19 cellular contexts compared by ENCODE assay signal in the genomic region with DNA sequence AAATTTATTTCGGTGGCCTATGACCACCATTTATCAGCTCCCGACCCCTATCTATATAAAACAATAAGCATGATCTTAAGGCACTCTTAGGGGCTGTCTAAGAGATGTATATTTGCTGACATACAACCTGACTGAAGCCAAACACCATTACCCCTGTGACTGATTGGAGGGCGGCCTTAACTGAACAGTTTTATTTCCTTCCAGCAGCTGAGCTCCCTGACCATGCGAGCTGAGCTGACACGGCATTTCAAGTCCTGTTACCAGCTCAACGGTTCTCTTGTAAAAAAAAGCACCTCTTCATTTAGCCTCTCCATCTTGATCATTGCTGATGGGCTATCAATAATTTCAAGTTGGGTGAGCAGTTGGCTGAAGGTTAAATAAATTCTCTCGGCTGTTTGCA. TPM values are rescaled to one million over a fixed set of nuclear protein-coding genes. Genes with fewer than 3 reads are reported as not detected.
DNase-seq lines count a peak whose midpoint lies in the region; ATAC-seq, FAIRE-seq and TF ChIP-seq lines count a peak whose summit lies in the region.
"Had no signal": no experiment of that assay in that cellular context is flagged by ENCODE, and none has a peak within 500 bp of the region (broad histone marks: within the 10 kb centered on the region; RNA-seq: fewer than 3 reads in every experiment).

No MANE protein-coding gene starts in this region.

- no peaks in the 10 kb centered on the region for H3K4me1 ChIP-seq in esophagus muscularis mucosa
- no peaks in the 10 kb centered on the region for H3K4me1 ChIP-seq in lung (ENCODE audit: control insufficient read depth in 2 of 2, insufficient read depth in 2 of 2, low read length in 2 of 2)
- peaks cover 14% of the 10 kb centered on the region for H3K4me1 ChIP-seq in psoas muscle
- H3K4me1 ChIP-seq in pancreas: no peaks in the 10 kb centered on the region

- H3K36me3 Mint-ChIP-seq in activated CD4-positive, alpha-beta T cell treated with anti-CD3 and anti-CD28 coated beads for 36 hours (ENCODE audit: low read depth): no peaks in the 10 kb centered on the region
- H3K36me3 Mint-ChIP-seq: CD4-positive, alpha-beta memory T cell had no signal

- no peaks in the 10 kb centered on the region for H3K4me1 Mint-ChIP-seq in activated CD4-positive, alpha-beta T cell treated with anti-CD3 and anti-CD28 coated beads for 36 hours

- TF ChIP-seq EP300 in esophagus muscularis mucosa (IDR thresholded peaks at IDR 0.05): no peak

- DNase-seq in esophagus muscularis mucosa (ENCODE audit: extremely low spot score) (peak; percentile 68), lung (ENCODE audit: low spot score) (peak; percentile 1), psoas muscle (no peak), NCI-H524 (lab: John Stamatoyannopoulos, UW) (no peak), pancreas (no peak)
- no peak for DNase-seq in activated CD4-positive, alpha-beta T cell treated with anti-CD3 and anti-CD28 coated beads for 36 hours
- DNase-seq: C1 segment of cervical spinal cord; Calu3; CD4-positive, alpha-beta memory T cell; COR-L47; DMS53; DMS79 treated with DMSO at 0.1 percent for 48 hours; GF-D8; GM23248; H7; HCEC 1CT had no signal

- WGBS in esophagus muscularis mucosa: 58% methylated on average over 7 of the region's 7 CpGs
- 71 to 79% methylated on average over 7 of the region's 7 CpGs for WGBS in lung, 2 donors
- 52 to 56% (median 55%) methylated on average over 7 of the region's 7 CpGs for WGBS in psoas muscle, 3 donors
- 54 to 56% methylated on average over 7 of the region's 7 CpGs for WGBS in pancreas, 2 donors

- CTCF ChIA-PET in activated CD4-positive, alpha-beta T cell treated with anti-CD3 and anti-CD28 coated beads for 36 hours (lab: Charles Lee): interaction anchor here (0.6 to 0.8 kb wide), 2 partner anchors 531 to 582 kb away, joined by 3 read pairs; no protein-coding TSS in a partner anchor

- POLR2A ChIA-PET in activated CD4-positive, alpha-beta T cell treated with anti-CD3 and anti-CD28 coated beads for 36 hours (lab: Charles Lee): interaction anchor here (0.6 kb wide), 1 partner anchor 265 kb away, joined by 3 read pairs; no protein-coding TSS in a partner anchor

- H3K27me3 Mint-ChIP-seq in activated CD4-positive, alpha-beta T cell treated with anti-CD3 and anti-CD28 coated beads for 36 hours: peaks cover under 1% of the 10 kb centered on the region

- ATAC-seq in lung (ENCODE audit: insufficient read depth, low FRiP score): no peak
- ATAC-seq in psoas muscle: no peak
- no peak for ATAC-seq in activated CD4-positive, alpha-beta T cell treated with anti-CD3 and anti-CD28 coated beads for 36 hours
- ATAC-seq in pancreas: no peak

- H3K27ac Mint-ChIP-seq in activated CD4-positive, alpha-beta T cell treated with anti-CD3 and anti-CD28 coated beads for 36 hours: no peak overlapping the region
- H3K27ac Mint-ChIP-seq: CD4-positive, alpha-beta memory T cell had no signal

- no peaks in the 10 kb centered on the region for H3K9me3 Mint-ChIP-seq in activated CD4-positive, alpha-beta T cell treated with anti-CD3 and anti-CD28 coated beads for 36 hours (ENCODE audit: low read depth)
- H3K9me3 Mint-ChIP-seq: CD4-positive, alpha-beta memory T cell had no signal

- no peak for TF ChIP-seq POLR2A in esophagus muscularis mucosa (IDR thresholded peaks at IDR 0.05; ENCODE audit: low read depth)

- H3K4me3 Mint-ChIP-seq in activated CD4-positive, alpha-beta T cell treated with anti-CD3 and anti-CD28 coated beads for 36 hours: no peak overlapping the region
- H3K4me3 Mint-ChIP-seq: CD4-positive, alpha-beta memory T cell had no signal

- H3K4me3 ChIP-seq in esophagus muscularis mucosa: no peak overlapping the region
- H3K4me3 ChIP-seq in lung: no peak overlapping the region
- no peak overlapping the region for H3K4me3 ChIP-seq in psoas muscle
- H3K4me3 ChIP-seq in pancreas: no peak overlapping the region
- H3K4me3 ChIP-seq: GM23248 had no signal

- H3K27me3 ChIP-seq in esophagus muscularis mucosa (peaks cover 0 to 11% (median 2%) of the 10 kb centered on the region in 4 donors), lung (ENCODE audit: control insufficient read depth, insufficient read depth) (no peaks in the 10 kb centered on the region), psoas muscle (ENCODE audit: insufficient read depth in 3 of 3, low read length in 2 of 3) (no peaks in the 10 kb centered on the region), pancreas (no peaks in the 10 kb centered on the region)

- intact Hi-C loops in esophagus muscularis mucosa (cut with DNase I) (loop anchor here (10.0 kb wide), 1 partner anchor 602 kb away; no protein-coding TSS in a partner anchor), psoas muscle (cut with DNase I) (loop anchor here in 1 of 2 donors (10.0 kb wide), 2 partner anchors 452 to 602 kb away; no protein-coding TSS in a partner anchor), pancreas (cut with DNase I) (no loop called here)
- intact Hi-C loops in activated CD4-positive, alpha-beta T cell treated with anti-CD3 and anti-CD28 coated beads for 36 hours (cut with DNase I, micrococcal nuclease): no loop called here

- FAIRE-seq in pancreas (lab: Jason Lieb, UNC): no peak
- FAIRE-seq: GM12891, GM18507, H1 had no signal

- H3K27ac ChIP-seq in esophagus muscularis mucosa (replicated peaks in 1 of 4) (no peak overlapping the region), lung (ENCODE audit: low read depth in 1 of 2, low read length in 1 of 2) (no peak overlapping the region), psoas muscle (peak overlapping the region; percentile 65), pancreas (no peak overlapping the region)
- H3K27ac ChIP-seq: GM23248 had no signal

- TF ChIP-seq CTCF in esophagus muscularis mucosa (IDR thresholded peaks at IDR 0.05) (no peak), lung (IDR thresholded peaks at IDR 0.05; ENCODE audit: control extremely low read depth, extremely low read depth) (no peak), psoas muscle (IDR thresholded peaks at IDR 0.05) (no peak), pancreas (IDR thresholded peaks at IDR 0.05) (no peak)

- H3K9me3 ChIP-seq in esophagus muscularis mucosa (no peaks in the 10 kb centered on the region), lung (ENCODE audit: control insufficient read depth in 2 of 2, insufficient read depth in 1 of 2, low read length in 1 of 2) (no peaks in the 10 kb centered on the region), psoas muscle (no peaks in the 10 kb centered on the region), pancreas (no peaks in the 10 kb centered on the region)

- H3K36me3 ChIP-seq in esophagus muscularis mucosa (no peaks in the 10 kb centered on the region), lung (ENCODE audit: control insufficient read depth in 2 of 2, insufficient read depth in 2 of 2, low read length in 2 of 2) (no peaks in the 10 kb centered on the region), psoas muscle (ENCODE audit: insufficient read depth in 1 of 2, low read depth in 1 of 2) (no peaks in the 10 kb centered on the region), pancreas (no peaks in the 10 kb centered on the region)

RNA-seq across cellular contexts. Expression of a gene that starts 33.3 kb away (rescaled TPM):
- 100 to 1,000 TPM; 152 to 270 (median 196) TPM for total RNA-seq in esophagus muscularis mucosa
- 10 to 100 TPM; 72.1 to 96.6 TPM for total RNA-seq in lung
- polyA plus RNA-seq in lung: 10 to 100 TPM; 33.6 to 65.3 TPM
- 10 to 100 TPM; 46.7 to 79.0 (median 73.8) TPM for total RNA-seq in psoas muscle
- polyA plus RNA-seq in psoas muscle: 100 to 1,000 TPM in 1 of 3 donors, 10 to 100 TPM in 2; 39.0 to 100 (median 45.6) TPM
- 10 to 100 TPM; 51.9 to 61.5 TPM for total RNA-seq in activated CD4-positive, alpha-beta T cell treated with anti-CD3 and anti-CD28 coated beads for 36 hours
- 10 to 100 TPM; 15.7 to 29.4 (median 20.9) TPM for total RNA-seq in pancreas
- polyA plus RNA-seq in pancreas: 10 to 100 TPM; 24.1 to 46.9 TPM

Comparison
In these comparisons a context has a peak if more than half of its experiments do, and no peak if none do; other contexts are left out.
1. DNase-seq: peak in esophagus muscularis mucosa (single experiment) and lung (single experiment); none in psoas muscle (0 of 2), activated CD4-positive, alpha-beta T cell treated with anti-CD3 and anti-CD28 coated beads for 36 hours (single experiment), NCI-H524 (0 of 2) and pancreas (0 of 6).